8 cellular contexts compared by ENCODE assay signal in genomic region chr12:47797432-47797831, GRCh38. TPM values are rescaled to one million over a fixed set of nuclear protein-coding genes. Genes with fewer than 3 reads are reported as not detected.
A peak's percentile ranks its signal among the peaks of the same experiment; 100 is the strongest.
DNase-seq lines count a peak whose midpoint lies in the region; ATAC-seq and TF ChIP-seq lines count a peak whose summit lies in the region.

No MANE protein-coding gene starts in this region.

- CTCF ChIA-PET in naive thymus-derived CD4-positive, alpha-beta T cell (lab: Charles Lee): interaction anchor here (0.7 to 4.6 kb wide), 10 partner anchors 15 to 1396 kb away, joined by 3 to 62 read pairs (median 4); partner anchors contain the start of gene HDAC7

- no peaks in the 10 kb centered on the region for H3K27me3 ChIP-seq in naive thymus-derived CD4-positive, alpha-beta T cell (ENCODE audit: control insufficient read depth in 2 of 2, insufficient read depth in 2 of 2, low read length in 2 of 2)

- TF ChIP-seq RAD21 in Ishikawa (IDR thresholded peaks at IDR 0.05; ENCODE audit: low read depth): peak; percentile 67

- no peak for TF ChIP-seq EP300 in Ishikawa (IDR thresholded peaks at IDR 0.05; ENCODE audit: borderline replicate concordance)

- H3K4me1 Mint-ChIP-seq in activated naive CD8-positive, alpha-beta T cell treated with anti-CD3 and anti-CD28 coated beads, Interleukin-2, amount 10 ng/mL, durations not matched to agents 7 days and 5 days: peaks cover 36% of the 10 kb centered on the region
- peaks cover 20 to 47% (median 42%) of the 10 kb centered on the region in 7 donors for H3K4me1 Mint-ChIP-seq in naive thymus-derived CD4-positive, alpha-beta T cell

- H3K9me3 ChIP-seq in naive thymus-derived CD4-positive, alpha-beta T cell (ENCODE audit: control insufficient read depth in 2 of 3, low read length in 3 of 3): no peaks in the 10 kb centered on the region

- H3K9me3 Mint-ChIP-seq in activated naive CD8-positive, alpha-beta T cell treated with anti-CD3 and anti-CD28 coated beads, Interleukin-2, amount 10 ng/mL, durations not matched to agents 7 days and 5 days: no peaks in the 10 kb centered on the region
- no peaks in the 10 kb centered on the region for H3K9me3 Mint-ChIP-seq in naive thymus-derived CD4-positive, alpha-beta T cell

- peaks cover 0 to 82% (median 35%) of the 10 kb centered on the region in 3 experiments for H3K36me3 ChIP-seq in naive thymus-derived CD4-positive, alpha-beta T cell (ENCODE audit: control insufficient read depth in 2 of 3, insufficient read depth in 3 of 3, low read length in 3 of 3)

- peak overlapping the region; percentile 51 for H3K27ac ChIP-seq in naive thymus-derived CD4-positive, alpha-beta T cell (ENCODE audit: low read depth, low read length)

- peak overlapping the region; percentile 88 for H3K27ac Mint-ChIP-seq in activated naive CD8-positive, alpha-beta T cell treated with anti-CD3 and anti-CD28 coated beads, Interleukin-2, amount 10 ng/mL, durations not matched to agents 7 days and 5 days
- H3K27ac Mint-ChIP-seq in naive thymus-derived CD4-positive, alpha-beta T cell: peak overlapping the region; percentile 57 to 93 (median 87)

- H3K4me3 ChIP-seq in naive thymus-derived CD4-positive, alpha-beta T cell (ENCODE audit: low read length): no peak overlapping the region

- intact Hi-C loops in naive thymus-derived CD4-positive, alpha-beta T cell (cut with micrococcal nuclease): loop anchor here (1.0 to 2.0 kb wide), 2 partner anchors 15 to 40 kb away; no protein-coding TSS in a partner anchor

- no peak overlapping the region for H3K4me3 Mint-ChIP-seq in activated naive CD8-positive, alpha-beta T cell treated with anti-CD3 and anti-CD28 coated beads, Interleukin-2, amount 10 ng/mL, durations not matched to agents 7 days and 5 days
- peak overlapping the region in 3 of 10 donors; percentile 53 to 64 (median 61) for H3K4me3 Mint-ChIP-seq in naive thymus-derived CD4-positive, alpha-beta T cell

- H3K4me1 ChIP-seq in naive thymus-derived CD4-positive, alpha-beta T cell (ENCODE audit: control insufficient read depth in 2 of 2, insufficient read depth in 2 of 2, low read length in 2 of 2): peaks cover 6 to 35% of the 10 kb centered on the region in 2 donors

- peak; percentile 32 for DNase-seq in activated CD4-positive, alpha-beta T cell treated with anti-CD3 and anti-CD28 coated beads for 1 hour
- no peak for DNase-seq in activated CD4-positive, alpha-beta T cell treated with anti-CD3 and anti-CD28 coated beads, Interleukin-2, amount 50 U/mL, for 48 hours
- peak; percentile 61 for DNase-seq in activated naive CD8-positive, alpha-beta T cell treated with anti-CD3 and anti-CD28 coated beads, Interleukin-2, amount 10 ng/mL, durations not matched to agents 7 days and 5 days
- DNase-seq in naive thymus-derived CD4-positive, alpha-beta T cell: peak in 6 of 9 donors; percentile 36 to 54 (median 46)
- DNase-seq in NOMO-1 (lab: John Stamatoyannopoulos, UW; ENCODE audit: unreplicated experiment in 2 of 2) (no peak), LoVo (ENCODE audit: low spot score) (no peak)
- no peak for DNase-seq in stimulated activated CD4-positive, alpha-beta T cell treated with anti-CD3 and anti-CD28 coated beads, Interleukin-12 subunit alpha, Interleukin-12 subunit beta, amount 100 ng/mL, for 4 hours

- H3K27me3 Mint-ChIP-seq in activated naive CD8-positive, alpha-beta T cell treated with anti-CD3 and anti-CD28 coated beads, Interleukin-2, amount 10 ng/mL, durations not matched to agents 7 days and 5 days: no peaks in the 10 kb centered on the region
- no peaks in the 10 kb centered on the region for H3K27me3 Mint-ChIP-seq in naive thymus-derived CD4-positive, alpha-beta T cell

- H3K36me3 Mint-ChIP-seq in activated naive CD8-positive, alpha-beta T cell treated with anti-CD3 and anti-CD28 coated beads, Interleukin-2, amount 10 ng/mL, durations not matched to agents 7 days and 5 days: peaks cover 25% of the 10 kb centered on the region
- H3K36me3 Mint-ChIP-seq in naive thymus-derived CD4-positive, alpha-beta T cell: peaks cover 0 to 20% (median 16%) of the 10 kb centered on the region in 5 donors

- ATAC-seq in activated naive CD8-positive, alpha-beta T cell treated with anti-CD3 and anti-CD28 coated beads, Interleukin-2, amount 10 ng/mL, durations not matched to agents 7 days and 5 days (ENCODE audit: low read depth): peak; percentile 71
- peak; percentile 74 for ATAC-seq in naive thymus-derived CD4-positive, alpha-beta T cell

- POLR2A ChIA-PET in activated naive CD8-positive, alpha-beta T cell treated with anti-CD3 and anti-CD28 coated beads, Interleukin-2, amount 10 ng/mL, durations not matched to agents 7 days and 5 days (lab: Charles Lee): interaction anchor here (0.7 to 18.4 kb wide), 4 partner anchors 12 to 53 kb away, joined by 4 to 465 read pairs (median 228); partner anchors contain the start of gene HDAC7
- POLR2A ChIA-PET in naive thymus-derived CD4-positive, alpha-beta T cell (lab: Charles Lee): interaction anchor here (0.6 to 1.7 kb wide), 4 partner anchors 9 to 36 kb away, joined by 3 to 6 read pairs (median 4); partner anchors contain the start of gene HDAC7

TF ChIP-seq in Ishikawa, 13 proteins besides CTCF, POLR2A, EP300 and RAD21:
- TF ChIP-seq, protein P1, sequence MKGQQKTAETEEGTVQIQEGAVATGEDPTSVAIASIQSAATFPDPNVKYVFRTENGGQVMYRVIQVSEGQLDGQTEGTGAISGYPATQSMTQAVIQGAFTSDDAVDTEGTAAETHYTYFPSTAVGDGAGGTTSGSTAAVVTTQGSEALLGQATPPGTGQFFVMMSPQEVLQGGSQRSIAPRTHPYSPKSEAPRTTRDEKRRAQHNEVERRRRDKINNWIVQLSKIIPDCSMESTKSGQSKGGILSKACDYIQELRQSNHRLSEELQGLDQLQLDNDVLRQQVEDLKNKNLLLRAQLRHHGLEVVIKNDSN (IDR thresholded peaks at IDR 0.05): no peak
- TF ChIP-seq EGR1 (IDR thresholded peaks at IDR 0.05): no peak
- no peak for TF ChIP-seq TEAD4 (IDR thresholded peaks at IDR 0.05)
- no peak for TF ChIP-seq ZBTB7A (IDR thresholded peaks at IDR 0.05; ENCODE audit: low read depth)
- TF ChIP-seq NFIC (IDR thresholded peaks at IDR 0.05): no peak
- no peak for TF ChIP-seq TCF12 (IDR thresholded peaks at IDR 0.05; ENCODE audit: low read depth)
- TF ChIP-seq REST (IDR thresholded peaks at IDR 0.05; ENCODE audit: low read depth): no peak
- TF ChIP-seq CEBPB (IDR thresholded peaks at IDR 0.05): no peak
- no peak for TF ChIP-seq CREB1 (IDR thresholded peaks at IDR 0.05; ENCODE audit: low read depth)
- TF ChIP-seq FOXM1 (IDR thresholded peaks at IDR 0.05; ENCODE audit: borderline replicate concordance, low read depth): no peak
- no peak for TF ChIP-seq TAF1 (IDR thresholded peaks at IDR 0.05; ENCODE audit: low read depth)
TF ChIP-seq in Ishikawa: peak in this region for 0.

RNA-seq across cellular contexts. Expression of gene HDAC7, which starts 22.3 kb away (rescaled TPM):
- 100 to 1,000 TPM; 200 to 215 TPM for total RNA-seq in activated naive CD8-positive, alpha-beta T cell treated with anti-CD3 and anti-CD28 coated beads, Interleukin-2, amount 10 ng/mL, durations not matched to agents 7 days and 5 days
- total RNA-seq in naive thymus-derived CD4-positive, alpha-beta T cell: 100 to 1,000 TPM; 150 to 194 (median 188) TPM
- 10 to 100 TPM; 16.7 to 36.7 TPM for polyA plus RNA-seq in naive thymus-derived CD4-positive, alpha-beta T cell

RNA-seq across cellular contexts. Expression of gene SLC48A1, which starts 24.4 kb away (rescaled TPM):
- total RNA-seq in activated naive CD8-positive, alpha-beta T cell treated with anti-CD3 and anti-CD28 coated beads, Interleukin-2, amount 10 ng/mL, durations not matched to agents 7 days and 5 days: 10 to 100 TPM; 13.4 to 13.9 TPM
- 10 to 100 TPM in 2 of 5 experiments, 1 to 10 TPM in 3; 6.7 to 14.3 (median 10.0) TPM for total RNA-seq in naive thymus-derived CD4-positive, alpha-beta T cell
- polyA plus RNA-seq in naive thymus-derived CD4-positive, alpha-beta T cell: 10 to 100 TPM; 12.5 to 15.6 TPM

RNA-seq across cellular contexts. Expression of gene RAPGEF3, which starts 38.8 kb away (rescaled TPM):
- total RNA-seq in activated naive CD8-positive, alpha-beta T cell treated with anti-CD3 and anti-CD28 coated beads, Interleukin-2, amount 10 ng/mL, durations not matched to agents 7 days and 5 days: 1 to 10 TPM in 1 of 2 experiments, under 1 TPM in 1; 0.94 to 1.1 TPM
- total RNA-seq in naive thymus-derived CD4-positive, alpha-beta T cell: 1 to 10 TPM in 2 of 5 experiments, under 1 TPM in 2, not detected in 1; 0.08 to 1.9 (median 1.1) TPM
- polyA plus RNA-seq in naive thymus-derived CD4-positive, alpha-beta T cell: under 1 TPM in 1 of 2 donors, not detected in 1; 0.15 TPM

Comparison
In these comparisons a context has a peak if more than half of its experiments do, and no peak if none do; other contexts are left out.
1. DNase-seq: peak in activated CD4-positive, alpha-beta T cell treated with anti-CD3 and anti-CD28 coated beads for 1 hour (single experiment), activated naive CD8-positive, alpha-beta T cell treated with anti-CD3 and anti-CD28 coated beads, Interleukin-2, amount 10 ng/mL, durations not matched to agents 7 days and 5 days (single experiment) and naive thymus-derived CD4-positive, alpha-beta T cell (6 of 9); none in activated CD4-positive, alpha-beta T cell treated with anti-CD3 and anti-CD28 coated beads, Interleukin-2, amount 50 U/mL, for 48 hours (0 of 2), NOMO-1 (0 of 2), LoVo (single experiment) and stimulated activated CD4-positive, alpha-beta T cell treated with anti-CD3 and anti-CD28 coated beads, Interleukin-12 subunit alpha, Interleukin-12 subunit beta, amount 100 ng/mL, for 4 hours (single experiment).